Comparison of ENCODE assay signal across 8 cellular contexts in genomic region chr14:77980475-77981321, GRCh38.
DNase-seq lines count a peak whose midpoint lies in the region; ATAC-seq, FAIRE-seq and TF ChIP-seq lines count a peak whose summit lies in the region.

No MANE protein-coding gene starts in this region.

- H2AFZ ChIP-seq in GM12878 (ENCODE audit: control insufficient read depth, low read depth, low read length): no peak overlapping the region

- intact Hi-C loops in GM12878 (cut with micrococcal nuclease; ENCODE audit: unreplicated experiment) (loop anchor here (10.0 kb wide), 1 partner anchor 116 kb away; no protein-coding TSS in a partner anchor), kidney (cut with DNase I) (no loop called here)

- H3K9ac ChIP-seq in GM12878 (ENCODE audit: control insufficient read depth, insufficient read depth, low read length) (no peak overlapping the region), kidney (ENCODE audit: low read length in 2 of 2) (no peak overlapping the region)

- in situ Hi-C loops in GM12878 (cut with MboI): no loop called here

- H3K4me1 ChIP-seq in GM12878 (ENCODE audit: control insufficient read depth, insufficient read depth, low read length) (no peaks in the 10 kb centered on the region), kidney (ENCODE audit: control insufficient read depth in 1 of 2, insufficient read depth in 1 of 2, low read depth in 1 of 2, low read length in 2 of 2) (no peaks in the 10 kb centered on the region)

- BruUV-seq in GM12878 (replicated peaks; lab: Mats Ljungman, UMichigan): no TSS peak

- RAD21 ChIA-PET in GM12878 (lab: Charles Lee; ENCODE audit: unreplicated experiment): no interaction called here

- CTCF ChIA-PET in GM12878 (lab: Yijun Ruan, JAX): no interaction called here

- no peak overlapping the region for H3K4me3 ChIP-seq in GM12878
- H3K4me3 ChIP-seq in kidney (ENCODE audit: low read length in 2 of 2): peak overlapping the region; percentile 45 to 51
- no peak overlapping the region for H3K4me3 ChIP-seq in WERI-Rb-1 (ENCODE audit: low read depth, low read length)

- H3K27ac ChIP-seq in GM12878 (ENCODE audit: control insufficient read depth, insufficient read depth) (no peak overlapping the region), kidney (ENCODE audit: low read depth in 2 of 2, low read length in 2 of 2) (peak overlapping the region; percentile 3 to 25), WERI-Rb-1 (no peak overlapping the region)

- TF ChIP-seq CTCF in GM12878 (IDR thresholded peaks at IDR 0.05 in 2 of 3, conservative IDR thresholded peaks at IDR 0.05 in 1 of 3; ENCODE audit: control insufficient read depth in 2 of 3, extremely low read depth in 1 of 3, insufficient read depth in 1 of 3, low read depth in 3 of 3, low read length in 3 of 3): no peak
- no peak for TF ChIP-seq CTCF in kidney (IDR thresholded peaks at IDR 0.05; ENCODE audit: borderline replicate concordance, extremely low read depth, insufficient read depth)
- no peak for TF ChIP-seq CTCF in WERI-Rb-1 (IDR thresholded peaks at IDR 0.05; ENCODE audit: low read depth, low read length)

- DNase-seq in NCI-H2107 (lab: John Stamatoyannopoulos, UW): peak; percentile 50
- no peak for DNase-seq in GM12878 (ENCODE audit: low read depth, low spot score)
- DNase-seq in kidney: peak; percentile 90
- DNase-seq in stimulated activated naive CD8-positive, alpha-beta T cell treated with anti-CD3 and anti-CD28 coated beads, Interleukin-15, Interleukin-2, amounts not matched to agents 100 U/mL and 50 U/mL, for 24 hours: peak; percentile 3
- no peak for DNase-seq in dedifferentiated amniotic fluid mesenchymal stem cell (ENCODE audit: extremely low spot score)
- DNase-seq in WERI-Rb-1: no peak
- no peak for DNase-seq in T-helper 9 cell

- ATAC-seq in GM12878: no peak
- ATAC-seq in stimulated activated naive CD8-positive, alpha-beta T cell treated with anti-CD3 and anti-CD28 coated beads, Interleukin-15, Interleukin-2, amounts not matched to agents 100 U/mL and 50 U/mL, for 24 hours: no peak
- ATAC-seq in GM21381 (IDR thresholded peaks at IDR 0.05; ENCODE audit: unreplicated experiment): no peak

- TF ChIP-seq EP300 in GM12878 (IDR thresholded peaks at IDR 0.05; ENCODE audit: borderline replicate concordance in 1 of 2, control insufficient read depth in 1 of 2, low read depth in 2 of 2, low read length in 2 of 2): no peak

- no peaks in the 10 kb centered on the region for H3K79me2 ChIP-seq in GM12878 (ENCODE audit: control insufficient read depth, insufficient read depth, low read length)

- TF ChIP-seq POLR2A in GM12878 (IDR thresholded peaks at IDR 0.05; ENCODE audit: low read depth, low read length): no peak

- H3K9me3 ChIP-seq in GM12878 (replicated peaks; ENCODE audit: control insufficient read depth, insufficient read depth, low read length) (no peaks in the 10 kb centered on the region), kidney (ENCODE audit: control insufficient read depth in 1 of 2, low read length in 2 of 2) (no peaks in the 10 kb centered on the region), WERI-Rb-1 (ENCODE audit: severe bottlenecking) (no peaks in the 10 kb centered on the region)

- H3K27me3 ChIP-seq in GM12878 (replicated peaks in 1 of 2; ENCODE audit: control insufficient read depth in 2 of 2, insufficient read depth in 2 of 2, low read length in 1 of 2): no peaks in the 10 kb centered on the region; a peak in 1 of 4 replicates
- H3K27me3 ChIP-seq in WERI-Rb-1 (ENCODE audit: insufficient read depth, low read depth, severe bottlenecking): no peaks in the 10 kb centered on the region

- no peak for FAIRE-seq in GM12878 (lab: Jason Lieb, UNC)
- FAIRE-seq in kidney (lab: Jason Lieb, UNC): no peak

- no peak for TF ChIP-seq RAD21 in GM12878 (IDR thresholded peaks at IDR 0.05; ENCODE audit: insufficient read depth, low read depth, low read length)

- no peaks in the 10 kb centered on the region for H4K20me1 ChIP-seq in GM12878 (ENCODE audit: control insufficient read depth, insufficient read depth)

- 34% methylated on average over 45 of the region's 45 CpGs for WGBS in GM12878 (ENCODE audit: insufficient coverage, insufficient replicate concordance, low lambda C conversion rate, missing lambda C conversion rate)

- peak overlapping the region; percentile 13; the same call in 1 of the 2 replicates for H3K4me2 ChIP-seq in GM12878 (ENCODE audit: control insufficient read depth, insufficient read depth)

- SMC1A ChIA-PET in GM12878 (lab: Charles Lee; ENCODE audit: uncharacterized antibody, unreplicated experiment): no interaction called here

- H3K36me3 ChIP-seq in GM12878 (ENCODE audit: control insufficient read depth in 2 of 2, insufficient read depth in 2 of 2, low read length in 1 of 2) (no peaks in the 10 kb centered on the region), kidney (ENCODE audit: control insufficient read depth in 1 of 2, insufficient read depth in 2 of 2, low read length in 2 of 2) (no peaks in the 10 kb centered on the region), WERI-Rb-1 (no peaks in the 10 kb centered on the region)

- POLR2A ChIA-PET in GM12878 (lab: Charles Lee): no interaction called here

TF ChIP-seq in GM12878, 131 proteins besides CTCF, POLR2A, EP300 and RAD21:
- TF ChIP-seq BMI1 (IDR thresholded peaks at IDR 0.05; ENCODE audit: borderline replicate concordance): no peak
- TF ChIP-seq SREBF2 (IDR thresholded peaks at IDR 0.05; ENCODE audit: low read length): no peak
- no peak for TF ChIP-seq RUNX3 (IDR thresholded peaks at IDR 0.05; ENCODE audit: low read length)
- TF ChIP-seq HCFC1 (IDR thresholded peaks at IDR 0.05; ENCODE audit: low read length): no peak
- TF ChIP-seq RFX5 (IDR thresholded peaks at IDR 0.05; ENCODE audit: low read depth, low read length): no peak
- no peak for TF ChIP-seq ELK1 (IDR thresholded peaks at IDR 0.05; ENCODE audit: low read depth, low read length)
- no peak for TF ChIP-seq JUND (IDR thresholded peaks at IDR 0.05; ENCODE audit: low read depth, low read length)

Comparison
In these comparisons a context has a peak if more than half of its experiments do, and no peak if none do; other contexts are left out.
1. DNase-seq: peak in NCI-H2107 (single experiment), kidney (single experiment) and stimulated activated naive CD8-positive, alpha-beta T cell treated with anti-CD3 and anti-CD28 coated beads, Interleukin-15, Interleukin-2, amounts not matched to agents 100 U/mL and 50 U/mL, for 24 hours (single experiment); none in GM12878 (single experiment), dedifferentiated amniotic fluid mesenchymal stem cell (single experiment), WERI-Rb-1 (single experiment) and T-helper 9 cell (single experiment).
2. H3K27ac ChIP-seq: peak in kidney (2 of 2); none in GM12878 (single experiment) and WERI-Rb-1 (single experiment).
3. H3K4me3 ChIP-seq: peak in kidney (2 of 2); none in GM12878 (single experiment) and WERI-Rb-1 (single experiment).